Comparison of ENCODE assay signal across 8 cellular contexts in genomic region chr1:233326995-233327937, GRCh38. TPM values are rescaled to one million over a fixed set of nuclear protein-coding genes. Genes with fewer than 3 reads are reported as not detected.
DNase-seq lines count a peak whose midpoint lies in the region; ATAC-seq and TF ChIP-seq lines count a peak whose summit lies in the region.

Gene MAP3K21 (plus strand): TSS chr1:233327724. CDS start chr1:233328029, 305 bp downstream.

- no peak within 1 kb of the TSS for H3K27ac Mint-ChIP-seq in activated CD4-positive, alpha-beta memory T cell treated with anti-CD3 and anti-CD28 coated beads for 36 hours
- peak within 1 kb of the TSS; percentile 68 for H3K27ac Mint-ChIP-seq in mesothelial cell of epicardium

- H3K27me3 Mint-ChIP-seq in activated CD4-positive, alpha-beta memory T cell treated with anti-CD3 and anti-CD28 coated beads for 36 hours, result no peaks in the 10 kb centered on the region
- H3K27me3 Mint-ChIP-seq in mesothelial cell of epicardium (ENCODE audit: low read depth), result peaks cover 55% of the 10 kb centered on the region

- no peak for TF ChIP-seq CTCF in mesothelial cell of epicardium (IDR thresholded peaks at IDR 0.05; ENCODE audit: unreplicated experiment)

- H3K9me3 ChIP-seq in BLaER1, result no peaks in the 10 kb centered on the region

- H4K20me1 ChIP-seq in BLaER1, result 0 out of 2 replicates have a peak, but pooled peaks cover 15% of the 10 kb centered on the region

- peak within 1 kb of the TSS; percentile 81 for H3K9ac ChIP-seq in BLaER1

- H3K36me3 Mint-ChIP-seq in activated CD4-positive, alpha-beta memory T cell treated with anti-CD3 and anti-CD28 coated beads for 36 hours, result no peaks in the 10 kb centered on the region
- no peaks in the 10 kb centered on the region for H3K36me3 Mint-ChIP-seq in mesothelial cell of epicardium

- CTCF ChIA-PET in activated CD4-positive, alpha-beta memory T cell treated with anti-CD3 and anti-CD28 coated beads for 36 hours (lab: Charles Lee), result interaction anchor here (0.7 to 2.0 kb wide), 3 partner anchors 22 to 38 kb away, joined by 3 to 6 read pairs (median 5); no protein-coding TSS in a partner anchor

- POLR2A ChIA-PET in activated CD4-positive, alpha-beta memory T cell treated with anti-CD3 and anti-CD28 coated beads for 36 hours (lab: Charles Lee), result interaction anchor here (1.1 kb wide), 1 partner anchor 32 kb away, joined by 3 read pairs; the partner anchor contains the start of gene PCNX2

- peak within 1 kb of the TSS; percentile 100 for H3K4me2 ChIP-seq in BLaER1

- DNase-seq in NCI-H748 treated with DMSO at 0.1 percent for 48 hours (lab: John Stamatoyannopoulos, UW), result peak; percentile 73
- DNase-seq in activated CD4-positive, alpha-beta memory T cell treated with anti-CD3 and anti-CD28 coated beads for 36 hours, result peak; percentile 96
- peak; percentile 77 for DNase-seq in effector CD4-positive, alpha-beta T cell
- peak; percentile 54 to 71 for DNase-seq in mesothelial cell of epicardium (ENCODE audit: low spot score in 2 of 2, unreplicated experiment in 2 of 2)
- DNase-seq in stimulated activated CD8-positive, alpha-beta memory T cell treated with anti-CD3 and anti-CD28 coated beads, Interleukin-15, amount 100 ng/mL, for 48 hours (ENCODE audit: low read depth in 2 of 2), result peak; percentile 71 to 87

- peaks cover 13% of the 10 kb centered on the region for H3K4me1 Mint-ChIP-seq in activated CD4-positive, alpha-beta memory T cell treated with anti-CD3 and anti-CD28 coated beads for 36 hours (ENCODE audit: low read depth)
- peaks cover 22% of the 10 kb centered on the region for H3K4me1 Mint-ChIP-seq in mesothelial cell of epicardium

- no peaks in the 10 kb centered on the region for H3K36me3 ChIP-seq in BLaER1

- intact Hi-C loops in activated CD4-positive, alpha-beta memory T cell treated with anti-CD3 and anti-CD28 coated beads for 36 hours (cut with micrococcal nuclease), result loop anchor here (1.0 kb wide), 1 partner anchor 32 kb away; the partner anchor contains the start of gene PCNX2

- ATAC-seq in GM19438 (IDR thresholded peaks at IDR 0.05; ENCODE audit: low read depth, unreplicated experiment) (peak; percentile 81), HG03558 (IDR thresholded peaks at IDR 0.05; ENCODE audit: extremely low read depth, unreplicated experiment) (peak; percentile 69)

- peaks cover 15% of the 10 kb centered on the region; the same call in 1 of the 2 replicates for H3K27me3 ChIP-seq in BLaER1

- peaks cover 25% of the 10 kb centered on the region for H3K4me1 ChIP-seq in BLaER1

- H3K4me3 Mint-ChIP-seq in activated CD4-positive, alpha-beta memory T cell treated with anti-CD3 and anti-CD28 coated beads for 36 hours, result peak within 1 kb of the TSS; percentile 70
- peak within 1 kb of the TSS; percentile 70 for H3K4me3 Mint-ChIP-seq in mesothelial cell of epicardium

- peak within 1 kb of the TSS; percentile 83 for H3K4me3 ChIP-seq in BLaER1

- peak within 1 kb of the TSS; percentile 79 for H3K27ac ChIP-seq in BLaER1

- H3K9me3 Mint-ChIP-seq in activated CD4-positive, alpha-beta memory T cell treated with anti-CD3 and anti-CD28 coated beads for 36 hours, result no peaks in the 10 kb centered on the region
- no peaks in the 10 kb centered on the region for H3K9me3 Mint-ChIP-seq in mesothelial cell of epicardium

RNA-seq across cellular contexts. Expression of gene MAP3K21, which starts in this region (rescaled TPM):
- total RNA-seq in activated CD4-positive, alpha-beta memory T cell treated with anti-CD3 and anti-CD28 coated beads for 36 hours, result 1 to 10 TPM; 5.5 to 5.6 TPM
- 6.4 to 7.2 TPM (median 6.6 TPM) in 3 replicates for total RNA-seq in mesothelial cell of epicardium

Comparison
In these comparisons a context has a peak if more than half of its experiments do, and no peak if none do; other contexts are left out.
1. Peak in every context shown above with its lines: DNase-seq, ATAC-seq, H3K4me3 ChIP-seq and H3K27ac ChIP-seq.